Comparison of ENCODE assay signal across 17 cellular contexts in genomic region chr7:91242097-91242846, GRCh38. TPM values are rescaled to one million over a fixed set of nuclear protein-coding genes. Genes with fewer than 3 reads are reported as not detected.
DNase-seq lines count a peak whose midpoint lies in the region; ATAC-seq, FAIRE-seq and TF ChIP-seq lines count a peak whose summit lies in the region.
"Had no signal": no experiment of that assay in that cellular context is flagged by ENCODE, and none has a peak within 500 bp of the region (broad histone marks: within the 10 kb centered on the region; RNA-seq: fewer than 3 reads in every experiment).

No MANE protein-coding gene starts in this region.

- FAIRE-seq in frontal cortex (lab: Jason Lieb, UNC), result no peak
- FAIRE-seq in small intestine (lab: Jason Lieb, UNC), result no peak
- FAIRE-seq: endothelial cell of umbilical vein, GM19239 had no signal

- no peak for TF ChIP-seq POLR2A in vagina (IDR thresholded peaks at IDR 0.05)

- DNase-seq in cardiac muscle cell (ENCODE audit: low read depth in 1 of 2, low spot score in 1 of 2) (peak; percentile 18 to 24), left ventricle myocardium inferior (no peak), OCI-M1 (lab: John Stamatoyannopoulos, UW) (peak; percentile 61), fibroblast of the aortic adventitia (ENCODE audit: low read depth) (peak; percentile 51), vagina (ENCODE audit: extremely low spot score in 2 of 2) (no peak), frontal cortex (ENCODE audit: low spot score in 2 of 2) (no peak), small intestine (no peak)
- DNase-seq: activated CD8-positive, alpha-beta T cell treated with anti-CD3 and anti-CD28 coated beads, Interleukin-2, amount 10 ng/mL, durations not matched to agents 7 days and 5 days; activated effector memory CD4-positive, alpha-beta T cell treated with Interleukin-2 at 50 U/mL for 16 hours; brain microvascular endothelial cell; SHP77; stimulated activated CD4-positive, alpha-beta T cell treated with anti-CD3 and anti-CD28 coated beads, Interleukin-4, amount 100 ng/mL, for 24 hours; stimulated activated naive CD4-positive, alpha-beta T cell; uterus had no signal

- H3K27me3 ChIP-seq in cardiac muscle cell (no peaks in the 10 kb centered on the region), left ventricle myocardium inferior (ENCODE audit: low read depth) (no peaks in the 10 kb centered on the region), vagina (no peaks in the 10 kb centered on the region), small intestine (ENCODE audit: control insufficient read depth in 2 of 2, insufficient read depth in 2 of 2, low read length in 2 of 2) (no peaks in the 10 kb centered on the region)
- H3K27me3 ChIP-seq: brain microvascular endothelial cell, uterus had no signal

- H3K36me3 ChIP-seq in cardiac muscle cell (no peaks in the 10 kb centered on the region), left ventricle myocardium inferior (no peaks in the 10 kb centered on the region), vagina (no peaks in the 10 kb centered on the region), small intestine (ENCODE audit: control insufficient read depth in 2 of 2, insufficient read depth in 2 of 2, low read length in 2 of 2) (no peaks in the 10 kb centered on the region)
- H3K36me3 ChIP-seq: brain microvascular endothelial cell, uterus had no signal

- no peak for TF ChIP-seq CTCF in cardiac muscle cell (IDR thresholded peaks at IDR 0.05; ENCODE audit: low read depth, low read length)
- TF ChIP-seq CTCF in left ventricle myocardium inferior (IDR thresholded peaks at IDR 0.05; ENCODE audit: borderline replicate concordance), result no peak
- no peak for TF ChIP-seq CTCF in fibroblast of the aortic adventitia (IDR thresholded peaks at IDR 0.05; ENCODE audit: insufficient read depth, low read length)
- no peak for TF ChIP-seq CTCF in vagina (IDR thresholded peaks at IDR 0.05)

- H3K9me3 ChIP-seq in cardiac muscle cell (ENCODE audit: low read depth) (no peaks in the 10 kb centered on the region), left ventricle myocardium inferior (replicated peaks) (no peaks in the 10 kb centered on the region), vagina (no peaks in the 10 kb centered on the region), small intestine (ENCODE audit: control insufficient read depth, low read depth) (no peaks in the 10 kb centered on the region)
- H3K9me3 ChIP-seq: uterus had no signal

- no peak for ATAC-seq in GM18498 (IDR thresholded peaks at IDR 0.05; ENCODE audit: unreplicated experiment)
- ATAC-seq: activated CD8-positive, alpha-beta T cell treated with anti-CD3 and anti-CD28 coated beads, Interleukin-2, amount 10 ng/mL, durations not matched to agents 7 days and 5 days had no signal

- H3K4me1 ChIP-seq in cardiac muscle cell (ENCODE audit: low read depth) (no peaks in the 10 kb centered on the region), left ventricle myocardium inferior (peaks cover 16% of the 10 kb centered on the region), vagina (peaks cover 30% of the 10 kb centered on the region), small intestine (ENCODE audit: control insufficient read depth in 2 of 2, insufficient read depth in 1 of 2, low read depth in 1 of 2, low read length in 1 of 2) (no peaks in the 10 kb centered on the region)
- H3K4me1 ChIP-seq: uterus had no signal

- no peak overlapping the region for H3K27ac ChIP-seq in cardiac muscle cell
- H3K27ac ChIP-seq in left ventricle myocardium inferior (replicated peaks), result no peak overlapping the region
- peak overlapping the region; percentile 40 for H3K27ac ChIP-seq in vagina
- no peak overlapping the region for H3K27ac ChIP-seq in small intestine (ENCODE audit: low read depth in 1 of 2, low read length in 1 of 2)
- H3K27ac ChIP-seq: brain microvascular endothelial cell, uterus had no signal

- WGBS in small intestine, 3 donors, result 23 to 53% (median 43%) methylated on average over 8 of the region's 8 CpGs

- intact Hi-C loops in left ventricle myocardium inferior (cut with micrococcal nuclease) (no loop called here), vagina (cut with DNase I) (no loop called here)

- H3K4me3 ChIP-seq in cardiac muscle cell (no peak overlapping the region), left ventricle myocardium inferior (no peak overlapping the region), fibroblast of the aortic adventitia (ENCODE audit: low read depth, low read length) (no peak overlapping the region), vagina (no peak overlapping the region), small intestine (ENCODE audit: low read depth in 1 of 2, low read length in 2 of 2) (no peak overlapping the region)
- H3K4me3 ChIP-seq: uterus had no signal

RNA-seq across cellular contexts. Expression of gene FZD1, which starts 22.0 kb away (rescaled TPM):
- 14.9 and 19.0 TPM in 2 replicates for total RNA-seq in cardiac muscle cell
- polyA plus RNA-seq in cardiac muscle cell, result 11.2 and 14.2 TPM in 2 replicates
- 14.1 TPM for total RNA-seq in left ventricle myocardium inferior
- total RNA-seq in fibroblast of the aortic adventitia (ENCODE audit: low replicate concordance), result 11.8 and 28.7 TPM in 2 replicates
- 16.5 TPM for total RNA-seq in vagina
- total RNA-seq in frontal cortex, result 6.9 TPM
- polyA plus RNA-seq in small intestine, result 1 to 10 TPM; 1.8 to 4.9 (median 1.9) TPM

Comparison
In these comparisons a context has a peak if more than half of its experiments do, and no peak if none do; other contexts are left out.
1. DNase-seq: peak in cardiac muscle cell (2 of 2), OCI-M1 (single experiment) and fibroblast of the aortic adventitia (single experiment); none in left ventricle myocardium inferior (single experiment), vagina (0 of 2), frontal cortex (0 of 2) and small intestine (single experiment).